23 cellular contexts compared by ENCODE assay signal in genomic region chr10:77188511-77188910, GRCh38.
DNase-seq lines count a peak whose midpoint lies in the region; ATAC-seq, FAIRE-seq and TF ChIP-seq lines count a peak whose summit lies in the region.
"Had no signal": no experiment of that assay in that cellular context is flagged by ENCODE, and none has a peak within 500 bp of the region (broad histone marks: within the 10 kb centered on the region; RNA-seq: fewer than 3 reads in every experiment).

No MANE protein-coding gene starts in this region.

- no peak overlapping the region for H3K18ac ChIP-seq in mesenchymal stem cell (ENCODE audit: low read depth in 1 of 2, low read length in 2 of 2)

- H3K27ac ChIP-seq in ACC112 (ENCODE audit: low read depth, low read length) (peak overlapping the region; percentile 20; the same call in 1 of the 2 replicates), mesenchymal stem cell (ENCODE audit: low read length, poor library complexity, severe bottlenecking) (no peak overlapping the region)
- H3K27ac ChIP-seq: dorsolateral prefrontal cortex, lower lobe of right lung, neural progenitor cell, upper lobe of right lung had no signal

- H3K4me3 ChIP-seq in ACC112 (ENCODE audit: low read depth, low read length) (no peak overlapping the region), bronchial epithelial cell (ENCODE audit: low read depth, low read length) (no peak overlapping the region), mesenchymal stem cell (ENCODE audit: insufficient read depth in 1 of 2, low read depth in 1 of 2, low read length in 2 of 2) (no peak overlapping the region)
- H3K4me3 ChIP-seq: dorsolateral prefrontal cortex, lower lobe of right lung, neural progenitor cell, stomach, upper lobe of right lung had no signal

- no peak overlapping the region for H4K8ac ChIP-seq in mesenchymal stem cell (ENCODE audit: low read length)

- no peak overlapping the region for H3K9ac ChIP-seq in mesenchymal stem cell (ENCODE audit: low read length)
- H3K9ac ChIP-seq: neural progenitor cell had no signal

- H3K4me1 ChIP-seq in ACC112 (ENCODE audit: control insufficient read depth, insufficient read depth, low read length, unreplicated experiment) (peaks cover 37% of the 10 kb centered on the region), mesenchymal stem cell (ENCODE audit: control insufficient read depth, insufficient read depth, low read depth, low read length) (no peaks in the 10 kb centered on the region)
- H3K4me1 ChIP-seq: BE2C, lower lobe of right lung, upper lobe of right lung had no signal

- H3K36me3 ChIP-seq in ACC112 (ENCODE audit: insufficient read depth, low read length), result no peaks in the 10 kb centered on the region
- H3K36me3 ChIP-seq in bronchial epithelial cell (ENCODE audit: control insufficient read depth, insufficient read depth, low read length), result no peaks in the 10 kb centered on the region
- H3K36me3 ChIP-seq in mesenchymal stem cell (ENCODE audit: control insufficient read depth in 1 of 2, insufficient read depth in 2 of 2, low read depth in 1 of 2, low read length in 2 of 2), result no peaks in the 10 kb centered on the region
- H3K36me3 ChIP-seq: BE2C, lower lobe of right lung, neural progenitor cell, stomach, upper lobe of right lung had no signal

- no peak overlapping the region for H3K4ac ChIP-seq in mesenchymal stem cell (ENCODE audit: low read depth in 1 of 2, low read length in 2 of 2)

- peak overlapping the region; percentile 84 for H2AK5ac ChIP-seq in mesenchymal stem cell (ENCODE audit: low read length, severe bottlenecking)

- H3K79me2 ChIP-seq in ACC112 (ENCODE audit: control insufficient read depth, insufficient read depth, low read length, unreplicated experiment), result no peaks in the 10 kb centered on the region

- DNase-seq in HT1080 (ENCODE audit: low read depth) (peak; percentile 55), bronchial epithelial cell (ENCODE audit: low read depth) (peak; percentile 47), mesenchymal stem cell (peak; percentile 65), C1 segment of cervical spinal cord (lab: John Stamatoyannopoulos, UW) (no peak)
- no peak for DNase-seq in stimulated activated CD4-positive, alpha-beta T cell treated with anti-CD3 and anti-CD28 coated beads, Interleukin-1b, Interleukin-23, amount 100 ng/mL, for 48 hours
- DNase-seq: activated CD4-positive, alpha-beta T cell treated with anti-CD3 and anti-CD28 coated beads, Interleukin-2, amount 50 U/mL, for 48 hours; activated CD8-positive, alpha-beta memory T cell treated with anti-CD3 and anti-CD28 coated beads, Interleukin-2, amount 50 U/mL, for 4 hours; BE2C; dorsolateral prefrontal cortex; kidney; lower lobe of right lung; NCI-H524 treated with DMSO at 0.1 percent for 48 hours; stimulated activated CD4-positive, alpha-beta T cell treated with anti-CD3 and anti-CD28 coated beads, Interleukin-15, amount 100 ng/mL, for 24 hours; stomach; T-helper 2 cell; upper lobe of right lung had no signal

- H3K14ac ChIP-seq in mesenchymal stem cell (ENCODE audit: low read length in 2 of 2), result no peak overlapping the region

- no peaks in the 10 kb centered on the region for H3K9me3 ChIP-seq in mesenchymal stem cell (ENCODE audit: control insufficient read depth, low read length)
- H3K9me3 ChIP-seq: BE2C, lower lobe of right lung, stomach, upper lobe of right lung had no signal

- no peak for FAIRE-seq in bronchial epithelial cell (lab: Jason Lieb, UNC)
- FAIRE-seq: kidney had no signal

- H3K27me3 ChIP-seq in ACC112 (ENCODE audit: insufficient read depth, low read length), result no peaks in the 10 kb centered on the region
- no peaks in the 10 kb centered on the region for H3K27me3 ChIP-seq in bronchial epithelial cell (ENCODE audit: control insufficient read depth, insufficient read depth, low read length)
- H3K27me3 ChIP-seq in mesenchymal stem cell (ENCODE audit: control insufficient read depth in 1 of 2, insufficient read depth in 1 of 2, low read length in 2 of 2), result no peaks in the 10 kb centered on the region
- H3K27me3 ChIP-seq: BE2C, dorsolateral prefrontal cortex, neural progenitor cell, upper lobe of right lung had no signal

- H2BK15ac ChIP-seq in mesenchymal stem cell (ENCODE audit: low read depth, poor library complexity, severe bottlenecking), result no peak overlapping the region

- H3K79me1 ChIP-seq in mesenchymal stem cell (replicated peaks; ENCODE audit: low read length, poor library complexity, severe bottlenecking), result no peaks in the 10 kb centered on the region

- H3K4me2 ChIP-seq in mesenchymal stem cell (ENCODE audit: low read length, poor library complexity, severe bottlenecking), result no peak overlapping the region

- H2AFZ ChIP-seq in ACC112 (ENCODE audit: low read length, unreplicated experiment) (peak overlapping the region; percentile 39), mesenchymal stem cell (ENCODE audit: low read depth, low read length) (no peak overlapping the region)
- H2AFZ ChIP-seq: neural progenitor cell had no signal

- ATAC-seq in GM18520 (IDR thresholded peaks at IDR 0.05; ENCODE audit: unreplicated experiment) (no peak), GM19328 (IDR thresholded peaks at IDR 0.05; ENCODE audit: unreplicated experiment) (no peak)
- ATAC-seq: activated T-helper 17 cell treated with anti-CD3 and anti-CD28 coated beads, Interleukin-2, amount 50 U/mL, for 72 hours; lower lobe of right lung; sciatic nerve; upper lobe of right lung; WTC11 had no signal

- H4K91ac ChIP-seq in mesenchymal stem cell (ENCODE audit: low read length), result no peak overlapping the region

- H2BK120ac ChIP-seq in mesenchymal stem cell (ENCODE audit: low read depth, low read length), result peak overlapping the region; percentile 4

- TF ChIP-seq CTCF in bronchial epithelial cell (IDR thresholded peaks at IDR 0.05; ENCODE audit: insufficient read depth, low read length, severe bottlenecking), result no peak

- no peak overlapping the region for H2BK12ac ChIP-seq in mesenchymal stem cell (ENCODE audit: low read length in 2 of 2)

- H2BK5ac ChIP-seq in mesenchymal stem cell (ENCODE audit: low read depth, low read length, poor library complexity, severe bottlenecking), result no peak overlapping the region

- no peak overlapping the region for H3K23ac ChIP-seq in mesenchymal stem cell (ENCODE audit: low read length in 2 of 2)

Comparison
In these comparisons a context has a peak if more than half of its experiments do, and no peak if none do; other contexts are left out.
1. DNase-seq: peak in HT1080 (single experiment), bronchial epithelial cell (single experiment) and mesenchymal stem cell (single experiment); none in C1 segment of cervical spinal cord (0 of 14) and stimulated activated CD4-positive, alpha-beta T cell treated with anti-CD3 and anti-CD28 coated beads, Interleukin-1b, Interleukin-23, amount 100 ng/mL, for 48 hours (single experiment).